Comparison of ENCODE assay signal across 15 cellular contexts in genomic region chr2:31428001-31428418, GRCh38. TPM values are rescaled to one million over a fixed set of nuclear protein-coding genes. Genes with fewer than 3 reads are reported as not detected.
A peak's percentile ranks its signal among the peaks of the same experiment; 100 is the strongest.
DNase-seq lines count a peak whose midpoint lies in the region; ATAC-seq and TF ChIP-seq lines count a peak whose summit lies in the region.
"Had no signal": no experiment of that assay in that cellular context is flagged by ENCODE, and none has a peak within 500 bp of the region (broad histone marks: within the 10 kb centered on the region; RNA-seq: fewer than 3 reads in every experiment).

No MANE protein-coding gene starts in this region.

- no peak overlapping the region for H3K4me3 ChIP-seq in NB4 (ENCODE audit: low read depth, low read length)
- H3K4me3 ChIP-seq in epithelial cell of proximal tubule (ENCODE audit: low read depth, low read length): no peak overlapping the region
- no peak overlapping the region for H3K4me3 ChIP-seq in neuronal stem cell (ENCODE audit: low read length in 2 of 2)
- H3K4me3 ChIP-seq in aorta (ENCODE audit: low read length in 2 of 2): no peak overlapping the region
- no peak overlapping the region for H3K4me3 ChIP-seq in left lung

- no peak for TF ChIP-seq POLR2A in NB4 (IDR thresholded peaks at IDR 0.05; ENCODE audit: extremely low read depth, insufficient read length)

- intact Hi-C loops in aorta (cut with DNase I): no loop called here
- intact Hi-C loops in left lung (cut with DNase I): no loop called here

- H3K27ac ChIP-seq in neuronal stem cell (replicated peaks; ENCODE audit: low read length) (no peak overlapping the region), aorta (ENCODE audit: low read depth in 1 of 2, low read length in 2 of 2) (no peak overlapping the region), left lung (no peak overlapping the region)

- H3K4me1 ChIP-seq in neuronal stem cell (ENCODE audit: control insufficient read depth in 2 of 2, insufficient read depth in 1 of 2, low read depth in 1 of 2, low read length in 2 of 2): no peaks in the 10 kb centered on the region
- no peaks in the 10 kb centered on the region for H3K4me1 ChIP-seq in aorta (ENCODE audit: control insufficient read depth in 1 of 2, insufficient read depth in 2 of 2, low read length in 2 of 2)
- H3K4me1 ChIP-seq in left lung: no peaks in the 10 kb centered on the region

- no peak overlapping the region for H3K4me2 ChIP-seq in neuronal stem cell (ENCODE audit: insufficient read depth, low read length, poor library complexity, severe bottlenecking)

- peak; percentile 13 for DNase-seq in NCI-H82 (lab: John Stamatoyannopoulos, UW)
- no peak for DNase-seq in NCI-H82 treated with DMSO at 0.1 percent for 48 hours (lab: John Stamatoyannopoulos, UW; ENCODE audit: unreplicated experiment)
- peak; percentile 16 for DNase-seq in NB4 (ENCODE audit: low read depth)
- no peak for DNase-seq in epithelial cell of proximal tubule (ENCODE audit: low read depth)
- DNase-seq in neuronal stem cell (ENCODE audit: low spot score): no peak
- no peak for DNase-seq in aorta
- no peak for DNase-seq in left lung
- no peak for DNase-seq in GM13976 (ENCODE audit: low spot score)
- DNase-seq: activated B cell treated with CpG ODN at 0.5 μM for 24 hours; central memory CD4-positive, alpha-beta T cell had no signal

- H3K14ac ChIP-seq in neuronal stem cell (ENCODE audit: low read length): no peak overlapping the region

- WGBS in neuronal stem cell (ENCODE audit: extremely low coverage in 2 of 2, insufficient read length in 2 of 2, insufficient replicate concordance in 1 of 2), 2 donors: no CpG with 5 or more reads among the region's 4 CpGs
- 77 to 83% methylated on average over 4 of the region's 4 CpGs for WGBS in aorta, 2 donors

- peak overlapping the region; percentile 4 for H3K18ac ChIP-seq in neuronal stem cell (ENCODE audit: low read length)

- H3K9ac ChIP-seq in neuronal stem cell (ENCODE audit: low read depth, low read length, poor library complexity): no peak overlapping the region

- H2BK120ac ChIP-seq in neuronal stem cell (ENCODE audit: low read depth, low read length): no peak overlapping the region

- ATAC-seq in aorta (ENCODE audit: low FRiP score): no peak
- no peak for ATAC-seq in left lung
- ATAC-seq: activated T-helper 17 cell treated with anti-CD3 and anti-CD28 coated beads, Interleukin-2, amount 50 U/mL, for 72 hours; Right ventricle myocardium inferior had no signal

- H3K9me3 ChIP-seq in neuronal stem cell (replicated peaks in 1 of 2; ENCODE audit: control insufficient read depth in 2 of 2, insufficient read depth in 1 of 2, low read depth in 1 of 2, low read length in 2 of 2) (no peaks in the 10 kb centered on the region), aorta (ENCODE audit: control insufficient read depth, low read length) (no peaks in the 10 kb centered on the region), left lung (no peaks in the 10 kb centered on the region)

- no peak overlapping the region for H2AFZ ChIP-seq in neuronal stem cell (ENCODE audit: low read length)

- H3K27me3 ChIP-seq in neuronal stem cell (ENCODE audit: control insufficient read depth in 3 of 3, insufficient read depth in 3 of 3, low read depth in 1 of 3, low read length in 3 of 3) (no peaks in the 10 kb centered on the region), aorta (ENCODE audit: control insufficient read depth in 1 of 2, insufficient read depth in 2 of 2, low read length in 1 of 2) (no peaks in the 10 kb centered on the region), left lung (no peaks in the 10 kb centered on the region)

- no peak overlapping the region for H2AK5ac ChIP-seq in neuronal stem cell (ENCODE audit: low read depth, low read length)

- TF ChIP-seq CTCF in NB4 (IDR thresholded peaks at IDR 0.05; ENCODE audit: low read depth, low read length) (peak; percentile 5), epithelial cell of proximal tubule (conservative IDR thresholded peaks at IDR 0.05; ENCODE audit: low read depth, low read length) (peak; percentile 43), left lung (IDR thresholded peaks at IDR 0.05) (no peak), GM13976 (IDR thresholded peaks at IDR 0.05; ENCODE audit: borderline replicate concordance, control extremely low read depth, extremely low read depth, insufficient read depth, missing control alignments) (no peak)

- H2BK5ac ChIP-seq in neuronal stem cell (ENCODE audit: low read length): no peak overlapping the region

- H4K8ac ChIP-seq in neuronal stem cell (ENCODE audit: low read depth, low read length): no peak overlapping the region

- H2BK15ac ChIP-seq in neuronal stem cell (ENCODE audit: low read length): no peak overlapping the region

- no peaks in the 10 kb centered on the region for H3K79me1 ChIP-seq in neuronal stem cell (ENCODE audit: low read depth, low read length)

- no peak overlapping the region for H3K23ac ChIP-seq in neuronal stem cell (ENCODE audit: low read depth, low read length, poor library complexity)

- H3K4ac ChIP-seq in neuronal stem cell (ENCODE audit: low read length): no peak overlapping the region

- in situ Hi-C loops in GM13976 (cut with MboI; ENCODE audit: low sequenced_read_pairs, unreplicated experiment): no loop called here

- H3K36me3 ChIP-seq in neuronal stem cell (replicated peaks in 1 of 2; ENCODE audit: control insufficient read depth in 2 of 2, insufficient read depth in 2 of 2, low read length in 2 of 2) (no peaks in the 10 kb centered on the region), aorta (ENCODE audit: control insufficient read depth in 1 of 2, insufficient read depth in 2 of 2, low read length in 1 of 2) (no peaks in the 10 kb centered on the region), left lung (no peaks in the 10 kb centered on the region)

- H2BK12ac ChIP-seq in neuronal stem cell (ENCODE audit: low read length): no peak overlapping the region

- no peak overlapping the region for H4K91ac ChIP-seq in neuronal stem cell (ENCODE audit: low read depth, low read length, poor library complexity)

RNA-seq across cellular contexts. Expression of gene XDH, which starts 13.5 kb away (rescaled TPM):
- total RNA-seq in epithelial cell of proximal tubule (1.0 and 2.2 TPM in 2 replicates), aorta (not detected), left lung (1 to 10 TPM in 1 of 2 donors, under 1 TPM in 1; 0.05 to 2.1 TPM)
- 0.75 TPM for polyA plus RNA-seq in neuronal stem cell (2013, experiment 1 of 2)
- polyA plus RNA-seq in neuronal stem cell (2013, experiment 2 of 2): 0.94 TPM
- polyA plus RNA-seq in aorta: 1 to 10 TPM in 1 of 2 donors, under 1 TPM in 1; 0.03 to 5.0 TPM
- total RNA-seq: activated B cell treated with CpG ODN at 0.5 μM for 24 hours, G401, lung microvascular endothelial cell, posterior vena cava, Right ventricle myocardium inferior had no signal

Comparison
In these comparisons a context has a peak if more than half of its experiments do, and no peak if none do; other contexts are left out.
1. DNase-seq: peak in NCI-H82 (single experiment) and NB4 (single experiment); none in NCI-H82 treated with DMSO at 0.1 percent for 48 hours (single experiment), epithelial cell of proximal tubule (single experiment), neuronal stem cell (single experiment), aorta (0 of 2), left lung (0 of 2) and GM13976 (single experiment).
2. CTCF ChIP-seq: peak in NB4 (single experiment) and epithelial cell of proximal tubule (single experiment); none in left lung (0 of 2) and GM13976 (single experiment).